1 cellular context compared by ENCODE assay signal in the genomic region with DNA sequence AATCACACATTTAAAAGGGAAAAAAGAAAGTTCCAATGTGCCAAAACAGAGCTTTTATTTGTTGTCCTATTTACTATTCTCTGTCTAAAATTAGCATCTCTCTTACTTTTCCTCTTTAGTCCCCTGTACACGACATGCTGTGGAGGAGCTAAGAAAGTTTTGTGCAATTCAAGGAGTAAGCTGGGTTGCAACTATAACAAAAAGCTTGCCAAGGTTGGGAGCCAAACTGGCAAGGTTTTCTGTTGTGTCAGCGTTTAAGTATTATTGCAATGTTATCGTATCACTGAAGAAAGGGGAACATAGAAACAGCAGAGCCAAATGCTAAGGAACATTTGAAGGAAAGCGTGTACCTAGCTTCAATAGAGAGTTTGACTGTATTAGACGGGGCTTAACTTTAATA.
TF ChIP-seq lines count a peak whose summit lies in the region.

No MANE protein-coding gene starts in this region.

TF ChIP-seq in GM23338, 12 proteins besides CTCF, POLR2A, EP300 and RAD21 (continued from another document):
- no peak for TF ChIP-seq ZNF462 (CRISPR knock-in tag; IDR thresholded peaks at IDR 0.05)
- no peak for TF ChIP-seq EZH2 (IDR thresholded peaks at IDR 0.05; ENCODE audit: low read depth, unreplicated experiment)
TF ChIP-seq in GM23338: peak in this region for 0.
